ENCODE assay signal across 17 cellular contexts in genomic region chr11:72760543-72761400, GRCh38. TPM values are rescaled to one million over a fixed set of nuclear protein-coding genes. Genes with fewer than 3 reads are reported as not detected.
DNase-seq lines count a peak whose midpoint lies in the region; ATAC-seq and TF ChIP-seq lines count a peak whose summit lies in the region.
"Had no signal": no experiment of that assay in that cellular context is flagged by ENCODE, and none has a peak within 500 bp of the region (broad histone marks: within the 10 kb centered on the region; RNA-seq: fewer than 3 reads in every experiment).

No MANE protein-coding gene starts in this region.

- H3K27ac Mint-ChIP-seq in natural killer cell treated with Interleukin-12 subunit alpha and Interleukin-12 subunit beta and Interleukin-15 and Interleukin-18, amount 100 ng/mL, for 72 hours: peak overlapping the region in 1 of 2 donors; percentile 69
- H3K27ac Mint-ChIP-seq in activated CD8-positive, alpha-beta memory T cell treated with anti-CD3 and anti-CD28 coated beads, Interleukin-2, amount 10 ng/mL, durations not matched to agents 7 days and 5 days: no peak overlapping the region
- H3K27ac Mint-ChIP-seq: stimulated activated naive CD8-positive, alpha-beta T cell treated with anti-CD3 and anti-CD28 coated beads, Interleukin-15, Interleukin-2, amounts not matched to agents 100 ng/mL and 50 ng/mL, for 24 hours had no signal

- H3K36me3 Mint-ChIP-seq in natural killer cell treated with Interleukin-12 subunit alpha and Interleukin-12 subunit beta and Interleukin-15 and Interleukin-18, amount 100 ng/mL, for 72 hours: no peaks in the 10 kb centered on the region
- no peaks in the 10 kb centered on the region for H3K36me3 Mint-ChIP-seq in activated CD8-positive, alpha-beta memory T cell treated with anti-CD3 and anti-CD28 coated beads, Interleukin-2, amount 10 ng/mL, durations not matched to agents 7 days and 5 days
- H3K36me3 Mint-ChIP-seq: immature natural killer cell had no signal

- CTCF ChIA-PET in activated CD8-positive, alpha-beta memory T cell treated with anti-CD3 and anti-CD28 coated beads, Interleukin-2, amount 10 ng/mL, durations not matched to agents 7 days and 5 days (lab: Charles Lee): no interaction called here

- H3K79me2 ChIP-seq in fibroblast of lung (ENCODE audit: control insufficient read depth, insufficient read depth, low read length): no peaks in the 10 kb centered on the region

- H3K9ac ChIP-seq in fibroblast of lung (ENCODE audit: insufficient read depth, low read length): no peak overlapping the region

- H4K20me1 ChIP-seq in fibroblast of lung (ENCODE audit: control insufficient read depth, extremely low read depth, insufficient read depth, low read length): no peaks in the 10 kb centered on the region

- peaks cover 37 to 48% of the 10 kb centered on the region in 2 donors for H3K4me1 Mint-ChIP-seq in natural killer cell treated with Interleukin-12 subunit alpha and Interleukin-12 subunit beta and Interleukin-15 and Interleukin-18, amount 100 ng/mL, for 72 hours (ENCODE audit: low read depth in 2 of 2)
- H3K4me1 Mint-ChIP-seq in activated CD8-positive, alpha-beta memory T cell treated with anti-CD3 and anti-CD28 coated beads, Interleukin-2, amount 10 ng/mL, durations not matched to agents 7 days and 5 days: peaks cover 15% of the 10 kb centered on the region

- no peaks in the 10 kb centered on the region for H3K27me3 ChIP-seq in fibroblast of lung (ENCODE audit: control insufficient read depth, insufficient read depth, low read length)
- H3K27me3 ChIP-seq: esophagus squamous epithelium had no signal

- H3K27ac ChIP-seq in fibroblast of lung (ENCODE audit: insufficient read depth, low read length): no peak overlapping the region
- H3K27ac ChIP-seq: esophagus squamous epithelium had no signal

- no peak for ATAC-seq in natural killer cell treated with Interleukin-12 subunit alpha and Interleukin-12 subunit beta and Interleukin-15 and Interleukin-18, amount 100 ng/mL, for 72 hours
- no peak for ATAC-seq in activated CD8-positive, alpha-beta memory T cell treated with anti-CD3 and anti-CD28 coated beads, Interleukin-2, amount 10 ng/mL, durations not matched to agents 7 days and 5 days

- no peak overlapping the region for H3K4me3 ChIP-seq in fibroblast of lung (replicated peaks in 1 of 4; ENCODE audit: control extremely low read depth in 1 of 4, insufficient read depth in 1 of 4, low read depth in 3 of 4, low read length in 4 of 4)
- H3K4me3 ChIP-seq: esophagus squamous epithelium had no signal

- peak overlapping the region; percentile 32 for H3K4me3 Mint-ChIP-seq in natural killer cell treated with Interleukin-12 subunit alpha and Interleukin-12 subunit beta and Interleukin-15 and Interleukin-18, amount 100 ng/mL, for 72 hours
- no peak overlapping the region for H3K4me3 Mint-ChIP-seq in activated CD8-positive, alpha-beta memory T cell treated with anti-CD3 and anti-CD28 coated beads, Interleukin-2, amount 10 ng/mL, durations not matched to agents 7 days and 5 days
- H3K4me3 Mint-ChIP-seq: central memory CD8-positive, alpha-beta T cell; stimulated activated naive CD8-positive, alpha-beta T cell treated with anti-CD3 and anti-CD28 coated beads, Interleukin-15, Interleukin-2, amounts not matched to agents 100 ng/mL and 50 ng/mL, for 24 hours had no signal

- H3K4me2 ChIP-seq in fibroblast of lung (ENCODE audit: extremely low read depth, insufficient read depth, low read length): no peak overlapping the region

- H3K27me3 Mint-ChIP-seq in natural killer cell treated with Interleukin-12 subunit alpha and Interleukin-12 subunit beta and Interleukin-15 and Interleukin-18, amount 100 ng/mL, for 72 hours: no peaks in the 10 kb centered on the region
- H3K27me3 Mint-ChIP-seq in activated CD8-positive, alpha-beta memory T cell treated with anti-CD3 and anti-CD28 coated beads, Interleukin-2, amount 10 ng/mL, durations not matched to agents 7 days and 5 days: no peaks in the 10 kb centered on the region
- H3K27me3 Mint-ChIP-seq: central memory CD8-positive, alpha-beta T cell; stimulated activated naive CD8-positive, alpha-beta T cell treated with anti-CD3 and anti-CD28 coated beads, Interleukin-15, Interleukin-2, amounts not matched to agents 100 ng/mL and 50 ng/mL, for 24 hours had no signal

- peaks cover 8% of the 10 kb centered on the region for H3K4me1 ChIP-seq in fibroblast of lung (ENCODE audit: control insufficient read depth, extremely low read depth, insufficient read depth, low read length)

- no peaks in the 10 kb centered on the region for H3K9me3 ChIP-seq in fibroblast of lung (ENCODE audit: control insufficient read depth, insufficient read depth, low read depth, low read length)
- H3K9me3 ChIP-seq: esophagus squamous epithelium had no signal

- DNase-seq in EH (ENCODE audit: low read depth): peak; percentile 70
- DNase-seq in NCI-H2171 treated with DMSO at 0.1 percent for 48 hours (lab: John Stamatoyannopoulos, UW): peak; percentile 75
- DNase-seq in fibroblast of lung (ENCODE audit: low read depth in 2 of 2): peak; percentile 72 to 87
- no peak for DNase-seq in natural killer cell treated with Interleukin-12 subunit alpha and Interleukin-12 subunit beta and Interleukin-15 and Interleukin-18, amount 100 ng/mL, for 72 hours (ENCODE audit: low spot score)
- DNase-seq in NCI-H1105 treated with DMSO at 0.1 percent for 48 hours (lab: John Stamatoyannopoulos, UW): no peak
- DNase-seq in activated CD8-positive, alpha-beta memory T cell treated with anti-CD3 and anti-CD28 coated beads, Interleukin-2, amount 10 ng/mL, durations not matched to agents 7 days and 5 days: no peak
- no peak for DNase-seq in activated naive CD4-positive, alpha-beta T cell (lab: John Stamatoyannopoulos, UW)
- no peak for DNase-seq in HPDE6-E6E7 (ENCODE audit: extremely low spot score)
- DNase-seq: activated CD4-positive, alpha-beta T cell treated with anti-CD3 and anti-CD28 coated beads, Interleukin-2, amount 50 U/mL, for 48 hours; C1 segment of cervical spinal cord; esophagus squamous epithelium; NCI-H446 treated with DMSO at 0.1 percent for 48 hours; retina; T1000 had no signal

- H3K36me3 ChIP-seq in fibroblast of lung (ENCODE audit: control insufficient read depth, insufficient read depth, low read length): no peaks in the 10 kb centered on the region

- no peak overlapping the region for H2AFZ ChIP-seq in fibroblast of lung (ENCODE audit: low read length)

- TF ChIP-seq CTCF in fibroblast of lung (conservative IDR thresholded peaks at IDR 0.05 in 1 of 2, IDR thresholded peaks at IDR 0.05 in 1 of 2; ENCODE audit: low read depth in 1 of 2, low read length in 2 of 2): no peak

- H3K9me3 Mint-ChIP-seq in natural killer cell treated with Interleukin-12 subunit alpha and Interleukin-12 subunit beta and Interleukin-15 and Interleukin-18, amount 100 ng/mL, for 72 hours: no peaks in the 10 kb centered on the region
- H3K9me3 Mint-ChIP-seq in activated CD8-positive, alpha-beta memory T cell treated with anti-CD3 and anti-CD28 coated beads, Interleukin-2, amount 10 ng/mL, durations not matched to agents 7 days and 5 days (ENCODE audit: low read depth): no peaks in the 10 kb centered on the region
- H3K9me3 Mint-ChIP-seq: central memory CD8-positive, alpha-beta T cell; immature natural killer cell; stimulated activated naive CD8-positive, alpha-beta T cell treated with anti-CD3 and anti-CD28 coated beads, Interleukin-15, Interleukin-2, amounts not matched to agents 100 ng/mL and 50 ng/mL, for 24 hours had no signal

RNA-seq across cellular contexts. Expression of gene ARAP1, which starts 8.6 kb away (rescaled TPM):
- 97.3 and 113 TPM in 2 replicates for total RNA-seq in fibroblast of lung
- 32.8 and 41.8 TPM in 2 replicates for polyA plus RNA-seq in fibroblast of lung
- polyA plus RNA-seq in fibroblast of lung (2012): 42.6 and 45.5 TPM in 2 replicates
- polyA minus RNA-seq in fibroblast of lung (ENCODE audit: low replicate concordance): 96.3 and 130 TPM in 2 replicates
- 100 to 1,000 TPM; 206 to 220 TPM for total RNA-seq in natural killer cell treated with Interleukin-12 subunit alpha and Interleukin-12 subunit beta and Interleukin-15 and Interleukin-18, amount 100 ng/mL, for 72 hours
- 100 to 1,000 TPM in 1 of 2 experiments, 10 to 100 TPM in 1; 96.5 to 104 TPM for total RNA-seq in activated CD8-positive, alpha-beta memory T cell treated with anti-CD3 and anti-CD28 coated beads, Interleukin-2, amount 10 ng/mL, durations not matched to agents 7 days and 5 days

RNA-seq across cellular contexts. Expression of gene STARD10, which starts 33.1 kb away (rescaled TPM):
- total RNA-seq in fibroblast of lung: 32.0 and 38.3 TPM in 2 replicates
- polyA plus RNA-seq in fibroblast of lung: 11.4 and 20.7 TPM in 2 replicates
- 11.3 and 22.7 TPM in 2 replicates for polyA plus RNA-seq in fibroblast of lung (2012)
- polyA minus RNA-seq in fibroblast of lung (ENCODE audit: low replicate concordance): 38.3 and 67.4 TPM in 2 replicates
- 10 to 100 TPM in 1 of 2 donors, 1 to 10 TPM in 1; 9.5 to 17.8 TPM for total RNA-seq in natural killer cell treated with Interleukin-12 subunit alpha and Interleukin-12 subunit beta and Interleukin-15 and Interleukin-18, amount 100 ng/mL, for 72 hours
- 10 to 100 TPM in 1 of 2 experiments, 1 to 10 TPM in 1; 8.4 to 18.4 TPM for total RNA-seq in activated CD8-positive, alpha-beta memory T cell treated with anti-CD3 and anti-CD28 coated beads, Interleukin-2, amount 10 ng/mL, durations not matched to agents 7 days and 5 days

RNA-seq across cellular contexts. Expression of gene ATG16L2, which starts 53.4 kb away (rescaled TPM):
- 5.6 and 8.8 TPM in 2 replicates for total RNA-seq in fibroblast of lung
- 3.3 and 3.8 TPM in 2 replicates for polyA plus RNA-seq in fibroblast of lung
- polyA plus RNA-seq in fibroblast of lung (2012): 2.2 and 4.3 TPM in 2 replicates
- 4.7 and 10.6 TPM in 2 replicates for polyA minus RNA-seq in fibroblast of lung (ENCODE audit: low replicate concordance)
- total RNA-seq in natural killer cell treated with Interleukin-12 subunit alpha and Interleukin-12 subunit beta and Interleukin-15 and Interleukin-18, amount 100 ng/mL, for 72 hours: 100 to 1,000 TPM in 1 of 2 donors, 10 to 100 TPM in 1; 74.7 to 113 TPM
- total RNA-seq in activated CD8-positive, alpha-beta memory T cell treated with anti-CD3 and anti-CD28 coated beads, Interleukin-2, amount 10 ng/mL, durations not matched to agents 7 days and 5 days: 100 to 1,000 TPM; 103 to 168 TPM

Comparison
In these comparisons a context has a peak if more than half of its experiments do, and no peak if none do; other contexts are left out.
1. DNase-seq: peak in EH (single experiment), NCI-H2171 treated with DMSO at 0.1 percent for 48 hours (single experiment) and fibroblast of lung (2 of 2); none in natural killer cell treated with Interleukin-12 subunit alpha and Interleukin-12 subunit beta and Interleukin-15 and Interleukin-18, amount 100 ng/mL, for 72 hours (single experiment), NCI-H1105 treated with DMSO at 0.1 percent for 48 hours (single experiment), activated CD8-positive, alpha-beta memory T cell treated with anti-CD3 and anti-CD28 coated beads, Interleukin-2, amount 10 ng/mL, durations not matched to agents 7 days and 5 days (single experiment), activated naive CD4-positive, alpha-beta T cell (0 of 4) and HPDE6-E6E7 (single experiment).